In genomic region chr6:195861-196360, GRCh38 we compare ENCODE assay signal across 9 cellular contexts.
A peak's percentile ranks its signal among the peaks of the same experiment; 100 is the strongest.
DNase-seq lines count a peak whose midpoint lies in the region; ATAC-seq and TF ChIP-seq lines count a peak whose summit lies in the region.
"Had no signal": no experiment of that assay in that cellular context is flagged by ENCODE, and none has a peak within 500 bp of the region (broad histone marks: within the 10 kb centered on the region; RNA-seq: fewer than 3 reads in every experiment).

No MANE protein-coding gene starts in this region.

- CTCF ChIA-PET in Calu3 (lab: Charles Lee) = no interaction called here

- no peaks in the 10 kb centered on the region for H3K27me3 ChIP-seq in cardiac muscle cell

- H3K27me3 Mint-ChIP-seq in activated T-cell treated with anti-CD3 and anti-CD28 coated beads, Interleukin-2, amount 50 U/mL, for 4 hours (ENCODE audit: low read depth) = no peaks in the 10 kb centered on the region
- peaks cover 30% of the 10 kb centered on the region for H3K27me3 Mint-ChIP-seq in Calu3 (ENCODE audit: unreplicated experiment)

- H3K4me3 Mint-ChIP-seq in activated T-cell treated with anti-CD3 and anti-CD28 coated beads, Interleukin-2, amount 50 U/mL, for 4 hours = peak overlapping the region; percentile 31
- no peak overlapping the region for H3K4me3 Mint-ChIP-seq in Calu3 (ENCODE audit: low read depth, unreplicated experiment)
- H3K4me3 Mint-ChIP-seq: H9 had no signal

- H3K27ac ChIP-seq in cardiac muscle cell = no peak overlapping the region

- intact Hi-C loops in head of caudate nucleus (cut with DNase I) = no loop called here
- intact Hi-C loops in Calu3 (cut with micrococcal nuclease; ENCODE audit: unreplicated experiment) = no loop called here

- peaks cover 3% of the 10 kb centered on the region for H3K36me3 Mint-ChIP-seq in activated T-cell treated with anti-CD3 and anti-CD28 coated beads, Interleukin-2, amount 50 U/mL, for 4 hours (ENCODE audit: insufficient read depth)
- no peaks in the 10 kb centered on the region for H3K36me3 Mint-ChIP-seq in Calu3 (ENCODE audit: insufficient read depth, unreplicated experiment)

- H3K36me3 ChIP-seq in cardiac muscle cell = no peaks in the 10 kb centered on the region

- peaks cover 50% of the 10 kb centered on the region for H3K4me1 Mint-ChIP-seq in activated T-cell treated with anti-CD3 and anti-CD28 coated beads, Interleukin-2, amount 50 U/mL, for 4 hours (ENCODE audit: low read depth)
- no peaks in the 10 kb centered on the region for H3K4me1 Mint-ChIP-seq in Calu3 (ENCODE audit: low read depth, unreplicated experiment)
- H3K4me1 Mint-ChIP-seq: H9 had no signal

- TF ChIP-seq CTCF in cardiac muscle cell (IDR thresholded peaks at IDR 0.05; ENCODE audit: low read depth, low read length) (no peak), Calu3 (IDR thresholded peaks at IDR 0.05; ENCODE audit: unreplicated experiment) (no peak)

- H3K27ac Mint-ChIP-seq in Calu3 (ENCODE audit: unreplicated experiment) = no peak overlapping the region
- H3K27ac Mint-ChIP-seq: H9 had no signal

- DNase-seq in HCEC 1CT = peak; percentile 12
- DNase-seq in activated T-cell treated with anti-CD3 and anti-CD28 coated beads, Interleukin-2, amount 50 U/mL, for 4 hours = peak; percentile 63
- DNase-seq in cardiac muscle cell (ENCODE audit: low read depth in 1 of 2, low spot score in 1 of 2) = peak; percentile 45 to 69
- peak; percentile 53 for DNase-seq in stimulated activated CD4-positive, alpha-beta T cell treated with anti-CD3 and anti-CD28 coated beads, Interleukin-4, amount 100 ng/mL, for 1 hour
- DNase-seq in SHP77 (lab: John Stamatoyannopoulos, UW) = no peak
- DNase-seq in head of caudate nucleus = no peak
- DNase-seq in germinal center (ENCODE audit: low spot score) = no peak
- DNase-seq in Calu3 = no peak
- DNase-seq: H9 had no signal

- no peaks in the 10 kb centered on the region for H3K9me3 Mint-ChIP-seq in activated T-cell treated with anti-CD3 and anti-CD28 coated beads, Interleukin-2, amount 50 U/mL, for 4 hours
- no peaks in the 10 kb centered on the region for H3K9me3 Mint-ChIP-seq in Calu3 (ENCODE audit: low read depth, unreplicated experiment)

- no TSS peak for BruUV-seq in Calu3 (replicated peaks; lab: Mats Ljungman, UMichigan)

- ATAC-seq in activated T-cell treated with anti-CD3 and anti-CD28 coated beads, Interleukin-2, amount 50 U/mL, for 4 hours = peak; percentile 65 to 69

- no peaks in the 10 kb centered on the region for H3K4me1 ChIP-seq in cardiac muscle cell (ENCODE audit: low read depth)

- H3K9me3 ChIP-seq in cardiac muscle cell (ENCODE audit: low read depth) = no peaks in the 10 kb centered on the region

- no peak overlapping the region for H3K4me3 ChIP-seq in cardiac muscle cell

Comparison
In these comparisons a context has a peak if more than half of its experiments do, and no peak if none do; other contexts are left out.
1. DNase-seq: peak in HCEC 1CT (single experiment), activated T-cell treated with anti-CD3 and anti-CD28 coated beads, Interleukin-2, amount 50 U/mL, for 4 hours (single experiment), cardiac muscle cell (2 of 2) and stimulated activated CD4-positive, alpha-beta T cell treated with anti-CD3 and anti-CD28 coated beads, Interleukin-4, amount 100 ng/mL, for 1 hour (single experiment); none in SHP77 (0 of 2), head of caudate nucleus (0 of 42), germinal center (single experiment) and Calu3 (single experiment).